ENCODE assay signal across 20 cellular contexts in the genomic region with DNA sequence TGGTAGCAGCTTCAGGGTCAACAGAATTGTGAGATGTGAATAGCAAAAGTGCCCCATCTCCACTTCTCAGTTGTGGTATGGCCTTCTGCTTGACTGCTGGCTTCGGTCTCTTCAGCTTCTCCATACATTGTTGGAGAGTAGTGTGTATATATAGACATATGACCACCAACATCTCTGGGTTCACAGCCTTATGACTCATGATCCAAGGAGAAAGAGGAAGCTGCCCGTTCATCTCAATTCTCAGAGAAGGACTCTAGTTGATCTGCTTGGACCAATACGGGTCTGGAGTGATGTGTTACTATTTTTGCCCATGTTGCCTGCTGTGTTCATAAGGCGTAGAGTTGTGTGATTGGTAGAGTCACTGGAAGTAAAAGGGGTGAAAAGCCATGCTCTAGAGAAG. TPM values are rescaled to one million over a fixed set of nuclear protein-coding genes. Genes with fewer than 3 reads are reported as not detected.
DNase-seq lines count a peak whose midpoint lies in the region; ATAC-seq lines count a peak whose summit lies in the region.
"Had no signal": no experiment of that assay in that cellular context is flagged by ENCODE, and none has a peak within 500 bp of the region (broad histone marks: within the 10 kb centered on the region; RNA-seq: fewer than 3 reads in every experiment).

No MANE protein-coding gene starts in this region.

- no peaks in the 10 kb centered on the region for H3K27me3 Mint-ChIP-seq in CD8-positive, alpha-beta memory T cell

- H3K4me1 Mint-ChIP-seq in CD8-positive, alpha-beta memory T cell, result peaks cover 20 to 26% (median 23%) of the 10 kb centered on the region in 3 donors

- no peak overlapping the region for H3K27ac Mint-ChIP-seq in CD8-positive, alpha-beta memory T cell
- H3K27ac Mint-ChIP-seq: activated CD8-positive, alpha-beta T cell treated with anti-CD3 and anti-CD28 coated beads, Interleukin-2, amount 10 ng/mL, durations not matched to agents 7 days and 5 days had no signal

- no peaks in the 10 kb centered on the region for H3K9me3 ChIP-seq in CD8-positive, alpha-beta memory T cell (ENCODE audit: low read length)
- H3K9me3 ChIP-seq: mucosa of descending colon, suprapubic skin had no signal

- no peak for ATAC-seq in HG03354 (IDR thresholded peaks at IDR 0.05; ENCODE audit: poor library complexity, severe bottlenecking, unreplicated experiment)
- no peak for ATAC-seq in GM18873 (IDR thresholded peaks at IDR 0.05; ENCODE audit: low FRiP score, unreplicated experiment)
- ATAC-seq: activated CD8-positive, alpha-beta T cell treated with anti-CD3 and anti-CD28 coated beads, Interleukin-2, amount 10 ng/mL, durations not matched to agents 7 days and 5 days; mucosa of descending colon; PC-3 had no signal

- DNase-seq in ELR (ENCODE audit: low read depth) (peak; percentile 43), HT1080 (ENCODE audit: low read depth) (peak; percentile 58), SKM-1 (lab: John Stamatoyannopoulos, UW; ENCODE audit: unreplicated experiment) (peak; percentile 94), left kidney (ENCODE audit: low read depth, low spot score) (peak; percentile 2), islet precursor cell (no peak)
- DNase-seq in CD8-positive, alpha-beta memory T cell, result no peak
- DNase-seq: activated CD8-positive, alpha-beta T cell treated with anti-CD3 and anti-CD28 coated beads, Interleukin-2, amount 10 ng/mL, durations not matched to agents 7 days and 5 days; Calu3; caudate nucleus; effector CD4-positive, alpha-beta T cell; mucosa of descending colon; NCI-H187; NCI-H510A treated with DMSO at 0.1 percent for 48 hours; PC-3; stimulated activated CD4-positive, alpha-beta T cell treated with anti-CD3 and anti-CD28 coated beads, Interleukin-4, amount 100 ng/mL, for 1 hour; WERI-Rb-1 had no signal

- H3K4me1 ChIP-seq in CD8-positive, alpha-beta memory T cell (ENCODE audit: insufficient read depth, low read length), result peaks cover 14% of the 10 kb centered on the region

- H3K4me3 Mint-ChIP-seq in CD8-positive, alpha-beta memory T cell, result peak overlapping the region in 1 of 7 donors; percentile 2
- H3K4me3 Mint-ChIP-seq: activated CD8-positive, alpha-beta T cell treated with anti-CD3 and anti-CD28 coated beads, Interleukin-2, amount 10 ng/mL, durations not matched to agents 7 days and 5 days had no signal

- CTCF ChIA-PET in CD8-positive, alpha-beta memory T cell (lab: Charles Lee), result no interaction called here

- no peaks in the 10 kb centered on the region for H3K36me3 ChIP-seq in CD8-positive, alpha-beta memory T cell (ENCODE audit: insufficient read depth, low read length)
- H3K36me3 ChIP-seq: suprapubic skin, WERI-Rb-1 had no signal

- POLR2A ChIA-PET in CD8-positive, alpha-beta memory T cell (lab: Charles Lee), result no interaction called here

- no peak overlapping the region for H3K4me3 ChIP-seq in CD8-positive, alpha-beta memory T cell (ENCODE audit: low read length)
- H3K4me3 ChIP-seq: mucosa of descending colon, SK-N-MC, suprapubic skin had no signal

- no peaks in the 10 kb centered on the region for H3K27me3 ChIP-seq in CD8-positive, alpha-beta memory T cell (ENCODE audit: insufficient read depth, low read length, poor library complexity, severe bottlenecking)
- H3K27me3 ChIP-seq: suprapubic skin had no signal

- H3K9me3 Mint-ChIP-seq in CD8-positive, alpha-beta memory T cell, result no peaks in the 10 kb centered on the region

- H3K27ac ChIP-seq in CD8-positive, alpha-beta memory T cell (ENCODE audit: low read depth, low read length), result no peak overlapping the region
- H3K27ac ChIP-seq: SK-N-MC, suprapubic skin, WERI-Rb-1 had no signal

- H3K36me3 Mint-ChIP-seq in CD8-positive, alpha-beta memory T cell, result peaks cover 0 to 11% (median 1%) of the 10 kb centered on the region in 3 donors

RNA-seq across cellular contexts. Expression of a gene that starts 3.6 kb away (rescaled TPM):
- total RNA-seq in HT1080 (2014; rRNA removed; shearing (Covaris generic)), result 144 and 188 TPM in 2 replicates
- 85.7 and 131 TPM in 2 replicates for polyA plus RNA-seq in HT1080 (2015; cell fraction: cytosol; rRNA removed)
- polyA plus RNA-seq in HT1080 (2015; cell fraction: nucleus; rRNA removed), result 19.8 and 22.0 TPM in 2 replicates
- 100 to 1,000 TPM; 107 to 125 TPM for total RNA-seq in CD8-positive, alpha-beta memory T cell
- 573 TPM for polyA plus RNA-seq in CD8-positive, alpha-beta memory T cell

RNA-seq across cellular contexts. Expression of a gene that starts 8.3 kb away (rescaled TPM):
- 91.9 and 112 TPM in 2 replicates for total RNA-seq in HT1080 (2014; rRNA removed; shearing (Covaris generic))
- polyA plus RNA-seq in HT1080 (2015; cell fraction: cytosol; rRNA removed), result 66.1 and 69.6 TPM in 2 replicates
- 29.4 and 35.5 TPM in 2 replicates for polyA plus RNA-seq in HT1080 (2015; cell fraction: nucleus; rRNA removed)
- 10 to 100 TPM; 37.1 to 38.3 TPM for total RNA-seq in CD8-positive, alpha-beta memory T cell
- 47.3 TPM for polyA plus RNA-seq in CD8-positive, alpha-beta memory T cell

RNA-seq across cellular contexts. Expression of a gene that starts 59.3 kb away (rescaled TPM):
- 26.2 and 28.2 TPM in 2 replicates for total RNA-seq in HT1080 (2014; rRNA removed; shearing (Covaris generic))
- polyA plus RNA-seq in HT1080 (2015; cell fraction: cytosol; rRNA removed), result 11.5 and 14.3 TPM in 2 replicates
- polyA plus RNA-seq in HT1080 (2015; cell fraction: nucleus; rRNA removed), result 23.7 and 24.3 TPM in 2 replicates
- 10 to 100 TPM; 45.7 to 50.8 TPM for total RNA-seq in CD8-positive, alpha-beta memory T cell
- polyA plus RNA-seq in CD8-positive, alpha-beta memory T cell, result 10.7 TPM

Comparison
In these comparisons a context has a peak if more than half of its experiments do, and no peak if none do; other contexts are left out.
1. DNase-seq: peak in ELR (single experiment), HT1080 (single experiment), SKM-1 (single experiment) and left kidney (single experiment); none in islet precursor cell (single experiment) and CD8-positive, alpha-beta memory T cell (0 of 5).